In genomic region chr22:33865248-33865647, GRCh38 we compare ENCODE assay signal across 1 cellular context.
TF ChIP-seq lines count a peak whose summit lies in the region.

No MANE protein-coding gene starts in this region.

TF ChIP-seq in HepG2, 621 proteins besides CTCF, POLR2A, EP300 and RAD21:
- TF ChIP-seq ZNF207 (IDR thresholded peaks at IDR 0.05; ENCODE audit: borderline replicate concordance) (no peak), FOSL2 (CRISPR knock-in tag; IDR thresholded peaks at IDR 0.05) (peak; percentile 62; the same call in 1 of the 2 replicates), SAP130 (CRISPR knock-in tag; IDR thresholded peaks at IDR 0.05; ENCODE audit: low read depth) (peak; percentile 22; the same call in 1 of the 2 replicates), ZNF629 (CRISPR knock-in tag; conservative IDR thresholded peaks at IDR 0.05) (no peak), MED1 (CRISPR knock-in tag; IDR thresholded peaks at IDR 0.05) (0 out of 2 replicates have a peak, but pooled peaks have one; percentile 12), ZIK1 (CRISPR knock-in tag; IDR thresholded peaks at IDR 0.05; ENCODE audit: borderline replicate concordance, low read depth) (no peak), SOX13 (IDR thresholded peaks at IDR 0.05) (no peak), SOX13 (CRISPR knock-in tag; conservative IDR thresholded peaks at IDR 0.05 in 1 of 2, IDR thresholded peaks at IDR 0.05 in 1 of 2) (peak in 1 of 2 experiments; percentile 6; a peak in 1 of 4 replicates)
